ENCODE assay signal across 15 cellular contexts in genomic region chr5:138029944-138030343, GRCh38. TPM values are rescaled to one million over a fixed set of nuclear protein-coding genes. Genes with fewer than 3 reads are reported as not detected.
DNase-seq lines count a peak whose midpoint lies in the region; ATAC-seq and TF ChIP-seq lines count a peak whose summit lies in the region.
"Had no signal": no experiment of that assay in that cellular context is flagged by ENCODE, and none has a peak within 500 bp of the region (broad histone marks: within the 10 kb centered on the region; RNA-seq: fewer than 3 reads in every experiment).

No MANE protein-coding gene starts in this region.

- BruUV-seq in PC-9 (replicated peaks; lab: Mats Ljungman, UMichigan) (no TSS peak), mammary epithelial cell (replicated peaks; lab: Mats Ljungman, UMichigan) (no TSS peak)

- H3K27ac Mint-ChIP-seq in activated naive CD4-positive, alpha-beta T cell treated with anti-CD3 and anti-CD28 coated beads, Interleukin-2, amount 50 U/mL, for 24 hours = no peak overlapping the region

- H3K27ac ChIP-seq in PC-9 (no peak overlapping the region), mammary epithelial cell (ENCODE audit: insufficient read depth, low read depth, low read length) (no peak overlapping the region), thoracic aorta (no peak overlapping the region)
- H3K27ac ChIP-seq: pancreas had no signal

- H3F3A ChIP-seq in PC-9 (ENCODE audit: insufficient read depth, low read depth) = peaks cover 21% of the 10 kb centered on the region

- no peaks in the 10 kb centered on the region for H3K9me2 ChIP-seq in PC-9 (ENCODE audit: insufficient read depth)

- H2AFZ ChIP-seq in PC-9 = no peak overlapping the region
- no peak overlapping the region for H2AFZ ChIP-seq in mammary epithelial cell (ENCODE audit: low read depth, low read length)

- POLR2A ChIA-PET in PC-9 (lab: Charles Lee; ENCODE audit: unreplicated experiment) = no interaction called here

- 63% methylated on average over 2 of the region's 2 CpGs for WGBS in mammary epithelial cell (ENCODE audit: low coverage, missing lambda C conversion rate)

- no peak for DNase-seq in activated naive CD4-positive, alpha-beta T cell treated with Interleukin-2 at 50 U/mL for 16 hours
- DNase-seq in PC-9 (no peak), mammary epithelial cell (no peak), thoracic aorta (ENCODE audit: low spot score) (no peak), NCI-H2227 (lab: John Stamatoyannopoulos, UW; ENCODE audit: unreplicated experiment) (no peak), AG08395 (ENCODE audit: low spot score) (no peak)
- DNase-seq: activated gamma-delta T cell; central memory CD4-positive, alpha-beta T cell; NCI-H2171; pancreas had no signal

- in situ Hi-C loops in mammary epithelial cell (cut with MboI; ENCODE audit: low sequenced_read_pairs in 2 of 2) = loop anchor here (5.0 to 25.0 kb wide), 4 partner anchors 37 to 393 kb away; partner anchors contain the start of genes HNRNPA0 (in 1 of the 2) and NME5 (in 1 of the 2)

- peaks cover 26% of the 10 kb centered on the region for H3K4me1 ChIP-seq in PC-9 (replicated peaks; ENCODE audit: insufficient read depth)
- peaks cover 10% of the 10 kb centered on the region for H3K4me1 ChIP-seq in mammary epithelial cell (ENCODE audit: insufficient read depth, low read length)
- H3K4me1 ChIP-seq in thoracic aorta (ENCODE audit: control insufficient read depth in 1 of 2, low read depth in 2 of 2) = peaks cover 37 to 57% of the 10 kb centered on the region in 2 donors

- H3K27me3 ChIP-seq in PC-9 (ENCODE audit: insufficient read depth, low read depth) (no peaks in the 10 kb centered on the region), mammary epithelial cell (ENCODE audit: insufficient read depth, low read length) (no peaks in the 10 kb centered on the region), thoracic aorta (replicated peaks; ENCODE audit: insufficient read depth) (no peaks in the 10 kb centered on the region)
- H3K27me3 ChIP-seq: pancreas had no signal

- peaks cover 74% of the 10 kb centered on the region for H3K4me1 Mint-ChIP-seq in activated naive CD4-positive, alpha-beta T cell treated with anti-CD3 and anti-CD28 coated beads, Interleukin-2, amount 50 U/mL, for 24 hours

- H3K9me3 ChIP-seq in PC-9 (ENCODE audit: insufficient read depth, low read depth) (no peaks in the 10 kb centered on the region), mammary epithelial cell (replicated peaks; ENCODE audit: insufficient read depth, low read length) (no peaks in the 10 kb centered on the region), thoracic aorta (no peaks in the 10 kb centered on the region)
- H3K9me3 ChIP-seq: pancreas had no signal

- intact Hi-C loops in PC-9 (cut with micrococcal nuclease; ENCODE audit: unreplicated experiment) = no loop called here
- intact Hi-C loops in mammary epithelial cell (cut with micrococcal nuclease) = loop anchor here (5.0 to 10.0 kb wide), 2 partner anchors 278 to 405 kb away; partner anchors contain the start of gene HNRNPA0

- no peaks in the 10 kb centered on the region for H3K9me3 Mint-ChIP-seq in activated naive CD4-positive, alpha-beta T cell treated with anti-CD3 and anti-CD28 coated beads, Interleukin-2, amount 50 U/mL, for 24 hours

- ATAC-seq in thoracic aorta (ENCODE audit: insufficient number of reproducible peaks, low FRiP score, low read depth) (no peak), HG02623 (IDR thresholded peaks at IDR 0.05; ENCODE audit: unreplicated experiment) (no peak)
- ATAC-seq: pancreas had no signal

- H3K4me3 ChIP-seq in PC-9 = no peak overlapping the region
- no peak overlapping the region for H3K4me3 ChIP-seq in mammary epithelial cell (replicated peaks in 1 of 3; ENCODE audit: insufficient read depth in 1 of 3, low read depth in 2 of 3, low read length in 3 of 3)
- H3K4me3 ChIP-seq in thoracic aorta = peak overlapping the region; percentile 25
- H3K4me3 ChIP-seq: lung, pancreas had no signal

- H3K4me2 ChIP-seq in PC-9 = peak overlapping the region; percentile 91; the same call in 1 of the 2 replicates
- H3K4me2 ChIP-seq in mammary epithelial cell (ENCODE audit: insufficient read depth, low read depth, low read length) = peak overlapping the region; percentile 58

- H3K36me3 Mint-ChIP-seq in activated naive CD4-positive, alpha-beta T cell treated with anti-CD3 and anti-CD28 coated beads, Interleukin-2, amount 50 U/mL, for 24 hours = peaks cover 8% of the 10 kb centered on the region

- H3K36me3 ChIP-seq in PC-9 (ENCODE audit: low read depth) = 0 out of 2 replicates have a peak, but pooled peaks cover 3% of the 10 kb centered on the region
- H3K36me3 ChIP-seq in mammary epithelial cell (ENCODE audit: insufficient read depth, low read length) = no peaks in the 10 kb centered on the region
- H3K36me3 ChIP-seq in thoracic aorta = no peaks in the 10 kb centered on the region
- H3K36me3 ChIP-seq: pancreas had no signal

- H4K20me1 ChIP-seq in PC-9 (ENCODE audit: insufficient read depth) = peaks cover 46% of the 10 kb centered on the region
- H4K20me1 ChIP-seq in mammary epithelial cell (ENCODE audit: insufficient read depth, low read length) = no peaks in the 10 kb centered on the region

- CTCF ChIA-PET in PC-9 (lab: Charles Lee) = interaction anchor here (0.6 to 0.7 kb wide), 3 partner anchors 32 to 370 kb away, joined by 3 to 6 read pairs (median 5); no protein-coding TSS in a partner anchor
- CTCF ChIA-PET in mammary epithelial cell (lab: Charles Lee; ENCODE audit: low non-redundant PET) = no interaction called here

- H3K27me3 Mint-ChIP-seq in activated naive CD4-positive, alpha-beta T cell treated with anti-CD3 and anti-CD28 coated beads, Interleukin-2, amount 50 U/mL, for 24 hours = no peaks in the 10 kb centered on the region

- H3K4me3 Mint-ChIP-seq in activated naive CD4-positive, alpha-beta T cell treated with anti-CD3 and anti-CD28 coated beads, Interleukin-2, amount 50 U/mL, for 24 hours = peak overlapping the region; percentile 99

- no peak overlapping the region for H3K9ac ChIP-seq in mammary epithelial cell (ENCODE audit: insufficient read depth, low read length)

- no peak for TF ChIP-seq CTCF in PC-9 (conservative IDR thresholded peaks at IDR 0.05)
- TF ChIP-seq CTCF in mammary epithelial cell (conservative IDR thresholded peaks at IDR 0.05 in 1 of 2, IDR thresholded peaks at IDR 0.05 in 1 of 2; ENCODE audit: extremely low read depth in 1 of 2, insufficient read depth in 1 of 2, low read depth in 1 of 2, low read length in 2 of 2) = no peak
- no peak for TF ChIP-seq CTCF in thoracic aorta (IDR thresholded peaks at IDR 0.05)

- peaks cover 79% of the 10 kb centered on the region for H3K79me2 ChIP-seq in PC-9 (ENCODE audit: low read depth)
- peaks cover 77% of the 10 kb centered on the region for H3K79me2 ChIP-seq in mammary epithelial cell (ENCODE audit: insufficient read depth, low read length)

- dilution Hi-C loops in mammary epithelial cell (cut with HindIII; ENCODE audit: low sequenced_read_pairs) = no loop called here

RNA-seq across cellular contexts. Expression of gene FAM13B, which starts 2.9 kb away (rescaled TPM):
- total RNA-seq in PC-9 (2021) (23.8 and 25.1 TPM in 2 replicates), mammary epithelial cell (10 to 100 TPM; 20.3 to 24.7 TPM), thoracic aorta (100 to 1,000 TPM in 1 of 2 donors, 10 to 100 TPM in 1; 65.1 to 134 TPM)
- polyA plus RNA-seq in mammary epithelial cell = 6.6 TPM
- 8.6 TPM for polyA minus RNA-seq in mammary epithelial cell

RNA-seq across cellular contexts. Expression of gene WNT8A, which starts 53.9 kb away (rescaled TPM):
- total RNA-seq in PC-9 (2021) = 0.35 TPM in 1 of 2 replicates, not detected in the other
- total RNA-seq in mammary epithelial cell = not detected
- not detected for polyA plus RNA-seq in mammary epithelial cell
- polyA minus RNA-seq in mammary epithelial cell = not detected
- not detected for total RNA-seq in thoracic aorta
- total RNA-seq: epithelial cell of proximal tubule, LHCN-M2, lung, pancreas had no signal
- polyA plus RNA-seq: lung, pancreas had no signal
